27 cellular contexts compared by ENCODE assay signal in the genomic region with DNA sequence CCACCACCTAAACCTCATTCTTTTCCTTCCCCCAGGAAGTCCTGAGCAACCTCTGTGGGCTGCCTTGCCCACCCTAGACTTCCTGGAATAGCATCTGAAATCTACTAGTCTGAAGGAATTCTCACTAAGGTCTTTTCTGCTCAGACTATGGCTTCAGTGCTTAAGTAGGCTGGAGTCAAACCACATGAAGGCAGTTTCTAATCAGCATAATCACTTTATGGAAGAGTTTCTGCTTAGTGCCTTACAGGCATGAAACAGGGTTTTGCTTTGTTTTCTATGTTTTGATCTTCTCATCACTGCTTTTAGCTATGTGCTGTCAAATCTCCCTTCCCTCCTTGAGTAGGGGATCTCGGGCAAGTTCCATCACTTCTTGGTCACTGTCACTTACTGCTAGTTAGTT.
DNase-seq lines count a peak whose midpoint lies in the region; ATAC-seq, FAIRE-seq and TF ChIP-seq lines count a peak whose summit lies in the region.
"Had no signal": no experiment of that assay in that cellular context is flagged by ENCODE, and none has a peak within 500 bp of the region (broad histone marks: within the 10 kb centered on the region; RNA-seq: fewer than 3 reads in every experiment).

No MANE protein-coding gene starts in this region.

- no peak overlapping the region for H3K4me3 ChIP-seq in HEK293 (ENCODE audit: low read depth, low read length)
- H3K4me3 ChIP-seq: GM23338, K562, SK-N-MC had no signal

- no peak for DNase-seq in activated naive CD8-positive, alpha-beta T cell treated with anti-CD3 and anti-CD28 coated beads, Interleukin-2, amount 50 U/mL, for 24 hours
- DNase-seq in activated naive CD8-positive, alpha-beta T cell treated with anti-CD3 and anti-CD28 coated beads for 36 hours = no peak
- no peak for DNase-seq in memory B cell (ENCODE audit: low spot score in 2 of 2)
- DNase-seq in GM20000 (ENCODE audit: low spot score) = no peak
- DNase-seq in D721Med (ENCODE audit: insufficient read length, low spot score) = no peak
- DNase-seq: C1 segment of cervical spinal cord; Caco-2; CD4-positive, alpha-beta memory T cell; DMS79 treated with DMSO at 0.1 percent for 48 hours; H9; HFFc6; Kasumi-1; NCI-H1105; NCI-H1436 treated with DMSO at 0.1 percent for 48 hours; NCI-H187 treated with DMSO at 0.1 percent for 48 hours; NCI-H345; NCI-H510A treated with DMSO at 0.1 percent for 48 hours; SIG-M5 had no signal

- no peaks in the 10 kb centered on the region for H3K36me3 Mint-ChIP-seq in activated naive CD8-positive, alpha-beta T cell treated with anti-CD3 and anti-CD28 coated beads, Interleukin-2, amount 50 U/mL, for 24 hours (ENCODE audit: low read depth)
- no peaks in the 10 kb centered on the region for H3K36me3 Mint-ChIP-seq in activated naive CD8-positive, alpha-beta T cell treated with anti-CD3 and anti-CD28 coated beads for 36 hours
- no peaks in the 10 kb centered on the region for H3K36me3 Mint-ChIP-seq in memory B cell
- H3K36me3 Mint-ChIP-seq: CD4-positive, alpha-beta memory T cell had no signal

- peaks cover 24% of the 10 kb centered on the region for H3K4me1 Mint-ChIP-seq in activated naive CD8-positive, alpha-beta T cell treated with anti-CD3 and anti-CD28 coated beads, Interleukin-2, amount 50 U/mL, for 24 hours
- peaks cover 22% of the 10 kb centered on the region for H3K4me1 Mint-ChIP-seq in activated naive CD8-positive, alpha-beta T cell treated with anti-CD3 and anti-CD28 coated beads for 36 hours
- H3K4me1 Mint-ChIP-seq in memory B cell = no peaks in the 10 kb centered on the region

- peaks cover 11% of the 10 kb centered on the region for H3K4me1 ChIP-seq in HEK293 (ENCODE audit: control insufficient read depth, insufficient read depth, low read length)
- H3K4me1 ChIP-seq: Caco-2 had no signal

- CTCF ChIA-PET in HEK293 (lab: Yijun Ruan, JAX) = interaction anchor here (1.0 kb wide), 1 partner anchor 69 kb away, joined by 3 read pairs; no protein-coding TSS in a partner anchor

- H3K27me3 Mint-ChIP-seq in activated naive CD8-positive, alpha-beta T cell treated with anti-CD3 and anti-CD28 coated beads, Interleukin-2, amount 50 U/mL, for 24 hours = peaks cover 13% of the 10 kb centered on the region
- H3K27me3 Mint-ChIP-seq in activated naive CD8-positive, alpha-beta T cell treated with anti-CD3 and anti-CD28 coated beads for 36 hours = peaks cover 11% of the 10 kb centered on the region
- peaks cover 4% of the 10 kb centered on the region for H3K27me3 Mint-ChIP-seq in memory B cell

- no peak overlapping the region for H3K27ac Mint-ChIP-seq in activated naive CD8-positive, alpha-beta T cell treated with anti-CD3 and anti-CD28 coated beads, Interleukin-2, amount 50 U/mL, for 24 hours
- H3K27ac Mint-ChIP-seq in activated naive CD8-positive, alpha-beta T cell treated with anti-CD3 and anti-CD28 coated beads for 36 hours = no peak overlapping the region
- peak overlapping the region; percentile 68 for H3K27ac Mint-ChIP-seq in memory B cell
- H3K27ac Mint-ChIP-seq: CD4-positive, alpha-beta memory T cell; GM23338; H9; HFFc6 had no signal

- peak; percentile 12 for ATAC-seq in activated naive CD8-positive, alpha-beta T cell treated with anti-CD3 and anti-CD28 coated beads, Interleukin-2, amount 50 U/mL, for 24 hours
- no peak for ATAC-seq in memory B cell (ENCODE audit: low read depth)
- ATAC-seq in GM19328 (IDR thresholded peaks at IDR 0.05; ENCODE audit: unreplicated experiment) = no peak
- ATAC-seq: GM23338, HepG2, K562 had no signal

- no peaks in the 10 kb centered on the region for H3K9me3 Mint-ChIP-seq in activated naive CD8-positive, alpha-beta T cell treated with anti-CD3 and anti-CD28 coated beads, Interleukin-2, amount 50 U/mL, for 24 hours
- no peaks in the 10 kb centered on the region for H3K9me3 Mint-ChIP-seq in activated naive CD8-positive, alpha-beta T cell treated with anti-CD3 and anti-CD28 coated beads for 36 hours
- no peaks in the 10 kb centered on the region for H3K9me3 Mint-ChIP-seq in memory B cell
- H3K9me3 Mint-ChIP-seq: CD4-positive, alpha-beta memory T cell; GM23338; H9; HFFc6 had no signal

- H3K27ac ChIP-seq in HEK293 (ENCODE audit: extremely low read depth, low read depth, low read length) = no peak overlapping the region; the same call in 1 of the 2 replicates
- H3K27ac ChIP-seq: SK-N-MC had no signal

- H3K36me3 ChIP-seq in HEK293 (ENCODE audit: control insufficient read depth in 2 of 2, insufficient read depth in 1 of 2, low read length in 2 of 2) = no peaks in the 10 kb centered on the region

- no peaks in the 10 kb centered on the region for H3K9me3 ChIP-seq in HEK293 (ENCODE audit: control insufficient read depth, insufficient read depth, low read depth, low read length)
- H3K9me3 ChIP-seq: Caco-2 had no signal

- POLR2A ChIA-PET in HEK293 (lab: Yijun Ruan, JAX) = no interaction called here

- H3K4me3 Mint-ChIP-seq in activated naive CD8-positive, alpha-beta T cell treated with anti-CD3 and anti-CD28 coated beads, Interleukin-2, amount 50 U/mL, for 24 hours = no peak overlapping the region
- H3K4me3 Mint-ChIP-seq in activated naive CD8-positive, alpha-beta T cell treated with anti-CD3 and anti-CD28 coated beads for 36 hours = no peak overlapping the region
- H3K4me3 Mint-ChIP-seq in memory B cell = no peak overlapping the region
- H3K4me3 Mint-ChIP-seq: CD4-positive, alpha-beta memory T cell; GM23338; H9; HFFc6 had no signal

- FAIRE-seq in D721Med (lab: Jason Lieb, UNC) = no peak
- FAIRE-seq: A204.1, GM18507, HepG2, K562, RCC 7860 had no signal

- TF ChIP-seq CTCF in HEK293 (tag by site-specific recombination; IDR thresholded peaks at IDR 0.05) = no peak
- no peak for TF ChIP-seq CTCF in GM20000 (IDR thresholded peaks at IDR 0.05; ENCODE audit: extremely low read depth, missing control alignments)
- no peak for TF ChIP-seq CTCF in D721Med (IDR thresholded peaks at IDR 0.05; ENCODE audit: insufficient read depth, missing control alignments)

TF ChIP-seq in HEK293, 187 proteins besides CTCF, POLR2A, EP300 and RAD21:
- TF ChIP-seq SP2 (tag by site-specific recombination; IDR thresholded peaks at IDR 0.05) = no peak
- peak; percentile 89 for TF ChIP-seq PRDM4 (tag by site-specific recombination; IDR thresholded peaks at IDR 0.05)
